ENCODE assay signal across 9 cellular contexts in the genomic region with DNA sequence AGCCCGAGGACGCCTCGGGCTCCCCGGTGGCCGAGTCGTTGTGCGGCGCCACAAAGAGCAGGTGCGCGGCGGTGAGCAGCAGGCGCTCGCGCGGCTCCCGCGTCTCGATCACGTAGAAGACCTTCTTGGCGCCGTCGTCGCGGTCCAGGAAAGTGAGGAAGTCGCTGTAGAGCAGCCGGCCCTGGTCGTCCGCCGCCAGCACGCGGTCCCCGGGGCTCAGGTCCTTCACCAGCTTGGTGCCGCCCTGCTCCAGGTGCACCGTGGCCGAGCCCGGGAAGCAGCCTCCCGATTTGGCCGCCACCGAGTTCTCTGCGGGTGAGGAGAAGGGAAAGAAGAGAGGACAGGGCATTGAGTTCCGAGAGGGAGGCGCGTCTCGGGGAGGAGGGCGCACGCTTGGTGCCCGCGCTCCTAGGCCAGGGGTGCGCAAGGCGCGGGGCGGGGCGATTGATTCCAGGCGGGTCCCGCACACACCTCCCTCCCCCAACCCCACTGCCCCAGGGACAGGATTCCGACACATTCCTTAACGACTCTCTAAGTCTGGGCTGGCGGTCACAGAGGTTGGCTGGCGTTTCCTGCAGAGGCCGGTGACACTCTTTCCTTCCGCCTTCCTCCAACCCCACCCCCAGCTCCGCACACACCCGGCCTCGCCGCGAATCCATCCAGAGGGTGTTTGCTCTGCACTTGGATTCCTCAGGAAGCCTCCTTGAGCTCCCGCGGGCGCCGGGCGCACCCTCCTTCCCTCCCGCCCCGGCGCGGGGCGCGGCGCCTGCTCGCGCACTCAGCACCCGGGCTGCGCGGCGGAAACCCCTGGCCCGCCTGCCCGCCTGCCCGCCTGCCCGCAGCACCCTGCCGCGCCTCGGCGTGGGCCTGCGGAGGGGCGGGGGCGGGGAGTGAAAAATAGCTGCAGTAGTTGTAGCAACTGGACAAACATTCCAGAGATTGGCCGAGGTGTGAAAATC. TPM values are rescaled to one million over a fixed set of nuclear protein-coding genes. Genes with fewer than 3 reads are reported as not detected.
A peak's percentile ranks its signal among the peaks of the same experiment; 100 is the strongest.
DNase-seq lines count a peak whose midpoint lies in the region; ATAC-seq and TF ChIP-seq lines count a peak whose summit lies in the region.
"Had no signal": no experiment of that assay in that cellular context is flagged by ENCODE, and none has a peak within 500 bp of the region (broad histone marks: within the 10 kb centered on the region; RNA-seq: fewer than 3 reads in every experiment).

No MANE protein-coding gene starts in this region.

- intact Hi-C loops in OCI-LY7 (cut with micrococcal nuclease; ENCODE audit: unreplicated experiment): no loop called here

- H3K79me2 ChIP-seq in OCI-LY7 (ENCODE audit: insufficient read depth, low read depth, low read length): no peaks in the 10 kb centered on the region

- H3K9me2 ChIP-seq in OCI-LY7 (ENCODE audit: insufficient read depth, low read length): no peaks in the 10 kb centered on the region

- peak overlapping the region; percentile 46 for H3K4me3 ChIP-seq in neuron (ENCODE audit: low read length)
- H3K4me3 ChIP-seq in OCI-LY7 (ENCODE audit: low read depth, low read length, poor library complexity, severe bottlenecking): no peak overlapping the region
- H3K4me3 ChIP-seq: right lobe of liver had no signal

- no TSS peak for BruUV-seq in OCI-LY7 (replicated peaks; lab: Mats Ljungman, UMichigan)

- no peak overlapping the region for H3K27ac ChIP-seq in OCI-LY7 (ENCODE audit: low read depth, low read length, poor library complexity, severe bottlenecking)
- H3K27ac ChIP-seq: right lobe of liver had no signal

- H3K4me2 ChIP-seq in OCI-LY7 (ENCODE audit: low read length): no peak overlapping the region

- H3K4me1 ChIP-seq in neuron (ENCODE audit: insufficient read depth, low read length) (peaks cover 25% of the 10 kb centered on the region), OCI-LY7 (ENCODE audit: insufficient read depth, low read length, poor library complexity, severe bottlenecking) (no peaks in the 10 kb centered on the region)

- POLR2A ChIA-PET in OCI-LY7 (lab: Charles Lee): no interaction called here

- no peaks in the 10 kb centered on the region for H4K20me1 ChIP-seq in OCI-LY7 (ENCODE audit: insufficient read depth, low read length)

- no peak for ATAC-seq in GM18498 (IDR thresholded peaks at IDR 0.05; ENCODE audit: unreplicated experiment)
- ATAC-seq: right lobe of liver had no signal

- peaks cover 4% of the 10 kb centered on the region for H3K9me3 ChIP-seq in neuron (ENCODE audit: low read length)
- no peaks in the 10 kb centered on the region for H3K9me3 ChIP-seq in OCI-LY7 (ENCODE audit: low read length)
- H3K9me3 ChIP-seq: right lobe of liver had no signal

- no peaks in the 10 kb centered on the region for H3K36me3 ChIP-seq in neuron (ENCODE audit: insufficient read depth, low read length)
- H3K36me3 ChIP-seq in OCI-LY7 (ENCODE audit: insufficient read depth, low read length): no peaks in the 10 kb centered on the region
- H3K36me3 ChIP-seq: right lobe of liver had no signal

- peak; percentile 73 for DNase-seq in Daoy (ENCODE audit: low read depth)
- peak; percentile 48 for DNase-seq in MV-4-11 (lab: John Stamatoyannopoulos, UW)
- peak; percentile 70 for DNase-seq in ecto neural progenitor cell (ENCODE audit: low spot score)
- no peak for DNase-seq in NCI-H510A (lab: John Stamatoyannopoulos, UW)
- DNase-seq in NCI-H146 (lab: John Stamatoyannopoulos, UW): no peak
- DNase-seq in OCI-LY7 (ENCODE audit: low spot score): no peak

- H2AFZ ChIP-seq in neuron (ENCODE audit: low read depth, low read length) (peak overlapping the region; percentile 86), OCI-LY7 (ENCODE audit: low read length) (no peak overlapping the region)

- H3K27me3 ChIP-seq in neuron (ENCODE audit: insufficient read depth, low read length): peaks cover 55% of the 10 kb centered on the region
- H3K27me3 ChIP-seq: right lobe of liver had no signal

- CTCF ChIA-PET in OCI-LY7 (lab: Charles Lee; ENCODE audit: unreplicated experiment): no interaction called here

- TF ChIP-seq CTCF in OCI-LY7 (conservative IDR thresholded peaks at IDR 0.05; ENCODE audit: low read length): no peak

RNA-seq across cellular contexts. Expression of a gene that starts 8.6 kb away (rescaled TPM):
- total RNA-seq in Daoy (2014; rRNA removed; shearing (Covaris generic)): 0.60 and 0.86 TPM in 2 replicates
- total RNA-seq in OCI-LY7 (2014; rRNA removed; shearing (Covaris generic)): not detected in 2 replicates
- not detected in 2 replicates for total RNA-seq in OCI-LY7 (2022)

Comparison
In these comparisons a context has a peak if more than half of its experiments do, and no peak if none do; other contexts are left out.
1. DNase-seq: peak in Daoy (single experiment), MV-4-11 (single experiment) and ecto neural progenitor cell (single experiment); none in NCI-H510A (single experiment), NCI-H146 (single experiment) and OCI-LY7 (single experiment).